In genomic region chr4:168537086-168537485, GRCh38 we compare ENCODE assay signal across 23 cellular contexts. TPM values are rescaled to one million over a fixed set of nuclear protein-coding genes. Genes with fewer than 3 reads are reported as not detected.
DNase-seq lines count a peak whose midpoint lies in the region; ATAC-seq, FAIRE-seq and TF ChIP-seq lines count a peak whose summit lies in the region.
"Had no signal": no experiment of that assay in that cellular context is flagged by ENCODE, and none has a peak within 500 bp of the region (broad histone marks: within the 10 kb centered on the region; RNA-seq: fewer than 3 reads in every experiment).

No MANE protein-coding gene starts in this region.

- no peaks in the 10 kb centered on the region for H3K9me3 Mint-ChIP-seq in MCF 10A (ENCODE audit: unreplicated experiment)
- H3K9me3 Mint-ChIP-seq in effector memory CD8-positive, alpha-beta T cell, result no peaks in the 10 kb centered on the region
- H3K9me3 Mint-ChIP-seq: CD14-positive monocyte; CD8-positive, alpha-beta T cell; HFFc6 had no signal

- H3K4me3 Mint-ChIP-seq in MCF 10A (ENCODE audit: unreplicated experiment), result no peak overlapping the region
- no peak overlapping the region for H3K4me3 Mint-ChIP-seq in effector memory CD8-positive, alpha-beta T cell
- H3K4me3 Mint-ChIP-seq: CD14-positive monocyte; CD8-positive, alpha-beta T cell; HFFc6 had no signal

- H3K36me3 Mint-ChIP-seq in MCF 10A (ENCODE audit: insufficient read depth, unreplicated experiment), result no peaks in the 10 kb centered on the region
- no peaks in the 10 kb centered on the region for H3K36me3 Mint-ChIP-seq in effector memory CD8-positive, alpha-beta T cell (ENCODE audit: insufficient read depth)
- H3K36me3 Mint-ChIP-seq: CD14-positive monocyte; CD8-positive, alpha-beta T cell had no signal

- POLR2A ChIA-PET in MCF 10A (lab: Yijun Ruan, JAX), result interaction anchor here (0.8 to 2.0 kb wide), 3 partner anchors 13 to 21 kb away, joined by 3 to 5 read pairs (median 5); no protein-coding TSS in a partner anchor

- H3K36me3 ChIP-seq in mammary epithelial cell (ENCODE audit: insufficient read depth, low read length) (no peaks in the 10 kb centered on the region), bronchial epithelial cell (ENCODE audit: control insufficient read depth, insufficient read depth, low read length) (no peaks in the 10 kb centered on the region), mesenchymal stem cell (ENCODE audit: control insufficient read depth in 1 of 2, insufficient read depth in 2 of 2, low read depth in 1 of 2, low read length in 2 of 2) (no peaks in the 10 kb centered on the region), lower lobe of right lung (no peaks in the 10 kb centered on the region)
- H3K36me3 ChIP-seq: BE2C, HAP-1 had no signal

- no peak overlapping the region for H3K14ac ChIP-seq in mesenchymal stem cell (ENCODE audit: low read length in 2 of 2)

- H3K27ac ChIP-seq in mammary epithelial cell (ENCODE audit: insufficient read depth, low read depth, low read length) (no peak overlapping the region), mesenchymal stem cell (ENCODE audit: low read length, poor library complexity, severe bottlenecking) (no peak overlapping the region), lower lobe of right lung (no peak overlapping the region)
- H3K27ac ChIP-seq: 22Rv1 had no signal

- H3K4ac ChIP-seq in mesenchymal stem cell (ENCODE audit: low read depth in 1 of 2, low read length in 2 of 2), result no peak overlapping the region

- no peak overlapping the region for H3K27ac Mint-ChIP-seq in MCF 10A (ENCODE audit: low read depth, unreplicated experiment)
- no peak overlapping the region for H3K27ac Mint-ChIP-seq in effector memory CD8-positive, alpha-beta T cell
- H3K27ac Mint-ChIP-seq: CD14-positive monocyte; CD8-positive, alpha-beta T cell had no signal

- no peak overlapping the region for H3K18ac ChIP-seq in mesenchymal stem cell (ENCODE audit: low read depth in 1 of 2, low read length in 2 of 2)

- no peak overlapping the region for H2BK5ac ChIP-seq in mesenchymal stem cell (ENCODE audit: low read depth, low read length, poor library complexity, severe bottlenecking)

- H3K4me1 Mint-ChIP-seq in MCF 10A (ENCODE audit: insufficient read depth, unreplicated experiment), result no peaks in the 10 kb centered on the region
- H3K4me1 Mint-ChIP-seq in effector memory CD8-positive, alpha-beta T cell (ENCODE audit: low read depth in 2 of 2), result no peaks in the 10 kb centered on the region
- H3K4me1 Mint-ChIP-seq: CD14-positive monocyte had no signal

- no peaks in the 10 kb centered on the region for H3K79me1 ChIP-seq in mesenchymal stem cell (replicated peaks; ENCODE audit: low read length, poor library complexity, severe bottlenecking)

- CTCF ChIA-PET in mammary epithelial cell (lab: Charles Lee; ENCODE audit: low non-redundant PET) (no interaction called here), MCF 10A (lab: Yijun Ruan, JAX) (interaction anchor here (0.6 kb wide), 1 partner anchor 17 kb away, joined by 3 read pairs; no protein-coding TSS in a partner anchor)

- TF ChIP-seq CTCF in mammary epithelial cell (conservative IDR thresholded peaks at IDR 0.05 in 1 of 2, IDR thresholded peaks at IDR 0.05 in 1 of 2; ENCODE audit: extremely low read depth in 1 of 2, insufficient read depth in 1 of 2, low read depth in 1 of 2, low read length in 2 of 2), result no peak
- no peak for TF ChIP-seq CTCF in MCF 10A (IDR thresholded peaks at IDR 0.05; ENCODE audit: unreplicated experiment)
- TF ChIP-seq CTCF in bronchial epithelial cell (IDR thresholded peaks at IDR 0.05; ENCODE audit: insufficient read depth, low read length, severe bottlenecking), result no peak
- no peak for TF ChIP-seq CTCF in lower lobe of right lung (IDR thresholded peaks at IDR 0.05)

- no peak overlapping the region for H3K23ac ChIP-seq in mesenchymal stem cell (ENCODE audit: low read length in 2 of 2)

- H3K79me2 ChIP-seq in mammary epithelial cell (ENCODE audit: insufficient read depth, low read length), result no peaks in the 10 kb centered on the region

- no peaks in the 10 kb centered on the region for H3K27me3 ChIP-seq in mammary epithelial cell (ENCODE audit: insufficient read depth, low read length)
- H3K27me3 ChIP-seq in bronchial epithelial cell (ENCODE audit: control insufficient read depth, insufficient read depth, low read length), result no peaks in the 10 kb centered on the region
- H3K27me3 ChIP-seq in mesenchymal stem cell (ENCODE audit: control insufficient read depth in 1 of 2, insufficient read depth in 1 of 2, low read length in 2 of 2), result no peaks in the 10 kb centered on the region
- H3K27me3 ChIP-seq in lower lobe of right lung (ENCODE audit: low read depth), result no peaks in the 10 kb centered on the region
- H3K27me3 ChIP-seq: BE2C had no signal

- intact Hi-C loops in mammary epithelial cell (cut with micrococcal nuclease) (no loop called here), MCF 10A (cut with micrococcal nuclease) (no loop called here), lower lobe of right lung (cut with DNase I) (no loop called here)

- FAIRE-seq in bronchial epithelial cell (lab: Jason Lieb, UNC) (no peak), HTR-8/SVneo (lab: Jason Lieb, UNC) (no peak)
- FAIRE-seq: D721Med, GM12892, H1, HepG2 had no signal

- no peak overlapping the region for H2BK12ac ChIP-seq in mesenchymal stem cell (ENCODE audit: low read length in 2 of 2)

- H3K4me2 ChIP-seq in mammary epithelial cell (ENCODE audit: insufficient read depth, low read depth, low read length) (peak overlapping the region; percentile 78), mesenchymal stem cell (ENCODE audit: low read length, poor library complexity, severe bottlenecking) (no peak overlapping the region)

- H2BK15ac ChIP-seq in mesenchymal stem cell (ENCODE audit: low read depth, poor library complexity, severe bottlenecking), result no peak overlapping the region

- dilution Hi-C loops in mammary epithelial cell (cut with HindIII; ENCODE audit: low sequenced_read_pairs), result no loop called here

- H4K8ac ChIP-seq in mesenchymal stem cell (ENCODE audit: low read length), result no peak overlapping the region

- ATAC-seq in effector memory CD8-positive, alpha-beta T cell (replicated peaks), result no peak
- ATAC-seq in lower lobe of right lung, result no peak
- ATAC-seq: CD8-positive, alpha-beta T cell; HepG2 had no signal

- in situ Hi-C loops in mammary epithelial cell (cut with MboI; ENCODE audit: low sequenced_read_pairs in 2 of 2), result no loop called here

- H3K4me3 ChIP-seq in mammary epithelial cell (replicated peaks in 1 of 3; ENCODE audit: insufficient read depth in 1 of 3, low read depth in 2 of 3, low read length in 3 of 3) (peak overlapping the region in 1 of 3 experiments; percentile 25), bronchial epithelial cell (ENCODE audit: low read depth, low read length) (no peak overlapping the region), mesenchymal stem cell (ENCODE audit: insufficient read depth in 1 of 2, low read depth in 1 of 2, low read length in 2 of 2) (no peak overlapping the region), lower lobe of right lung (no peak overlapping the region)
- H3K4me3 ChIP-seq: HAP-1 had no signal

- DNase-seq in mammary epithelial cell, result no peak
- DNase-seq in MCF 10A (ENCODE audit: unreplicated experiment), result no peak
- DNase-seq in bronchial epithelial cell (ENCODE audit: low read depth), result peak; percentile 72
- no peak for DNase-seq in mesenchymal stem cell
- no peak for DNase-seq in effector memory CD8-positive, alpha-beta T cell
- DNase-seq in lower lobe of right lung, result no peak
- no peak for DNase-seq in HTR-8/SVneo (ENCODE audit: insufficient read length, low spot score)
- no peak for DNase-seq in KG1 (lab: John Stamatoyannopoulos, UW)
- DNase-seq: BE2C; CD8-positive, alpha-beta T cell; COR-L47; DMS153; DMS79 treated with DMSO at 0.1 percent for 48 hours; EL; GDM1; HFFc6 had no signal

- H4K91ac ChIP-seq in mesenchymal stem cell (ENCODE audit: low read length), result no peak overlapping the region

- WGBS in mammary epithelial cell (ENCODE audit: low coverage, missing lambda C conversion rate), result 100% methylated on average over 4 of the region's 4 CpGs
- no CpG with 5 or more reads among the region's 4 CpGs for WGBS in mesenchymal stem cell

- H2AK5ac ChIP-seq in mesenchymal stem cell (ENCODE audit: low read length, severe bottlenecking), result no peak overlapping the region

- peaks cover 25% of the 10 kb centered on the region for H3K4me1 ChIP-seq in mammary epithelial cell (ENCODE audit: insufficient read depth, low read length)
- peaks cover 1% of the 10 kb centered on the region for H3K4me1 ChIP-seq in mesenchymal stem cell (ENCODE audit: control insufficient read depth, insufficient read depth, low read depth, low read length)
- H3K4me1 ChIP-seq in lower lobe of right lung, result no peaks in the 10 kb centered on the region
- H3K4me1 ChIP-seq: BE2C, HAP-1 had no signal

- no peaks in the 10 kb centered on the region for H3K27me3 Mint-ChIP-seq in MCF 10A (ENCODE audit: insufficient read depth, unreplicated experiment)
- H3K27me3 Mint-ChIP-seq in effector memory CD8-positive, alpha-beta T cell, result peaks cover 6% of the 10 kb centered on the region in 2 donors

- no peak overlapping the region for H2BK120ac ChIP-seq in mesenchymal stem cell (ENCODE audit: low read depth, low read length)

- H2AFZ ChIP-seq in mammary epithelial cell (ENCODE audit: low read depth, low read length), result no peak overlapping the region
- H2AFZ ChIP-seq in mesenchymal stem cell (ENCODE audit: low read depth, low read length), result no peak overlapping the region

- H4K20me1 ChIP-seq in mammary epithelial cell (ENCODE audit: insufficient read depth, low read length), result no peaks in the 10 kb centered on the region

- H3K9ac ChIP-seq in mammary epithelial cell (ENCODE audit: insufficient read depth, low read length) (no peak overlapping the region), mesenchymal stem cell (ENCODE audit: low read length) (peak overlapping the region; percentile 61)

- no TSS peak for BruUV-seq in mammary epithelial cell (replicated peaks; lab: Mats Ljungman, UMichigan)
- no TSS peak for BruUV-seq in MCF 10A (replicated peaks; lab: Mats Ljungman, UMichigan)

- no peaks in the 10 kb centered on the region for H3K9me3 ChIP-seq in mammary epithelial cell (replicated peaks; ENCODE audit: insufficient read depth, low read length)
- H3K9me3 ChIP-seq in mesenchymal stem cell (ENCODE audit: control insufficient read depth, low read length), result no peaks in the 10 kb centered on the region
- H3K9me3 ChIP-seq in lower lobe of right lung, result no peaks in the 10 kb centered on the region
- H3K9me3 ChIP-seq: BE2C, HAP-1 had no signal

RNA-seq across cellular contexts. Expression of gene PALLD, which starts 40.2 kb away (rescaled TPM):
- 100 to 1,000 TPM; 296 to 380 TPM for total RNA-seq in mammary epithelial cell
- polyA plus RNA-seq in mammary epithelial cell, result 122 TPM
- polyA minus RNA-seq in mammary epithelial cell, result 433 TPM
- total RNA-seq in MCF 10A (2022), result 94.6 and 191 TPM in 2 replicates
- 69.2 and 92.7 TPM in 2 replicates for total RNA-seq in bronchial epithelial cell
- polyA plus RNA-seq in mesenchymal stem cell (2013, experiment 1 of 2), result 109 TPM
- polyA plus RNA-seq in mesenchymal stem cell (2013, experiment 2 of 2), result 108 TPM
- total RNA-seq in lower lobe of right lung, result 91.9 TPM
- total RNA-seq: CD8-positive, alpha-beta T cell had no signal

RNA-seq across cellular contexts. Expression of gene DDX60L, which starts 56.8 kb away (rescaled TPM):
- 10 to 100 TPM in 1 of 2 donors, 1 to 10 TPM in 1; 6.8 to 12.2 TPM for total RNA-seq in mammary epithelial cell
- 5.7 TPM for polyA plus RNA-seq in mammary epithelial cell
- polyA minus RNA-seq in mammary epithelial cell, result 11.7 TPM
- 3.4 and 6.1 TPM in 2 replicates for total RNA-seq in MCF 10A (2022)
- total RNA-seq in bronchial epithelial cell, result 2.9 and 4.4 TPM in 2 replicates
- polyA plus RNA-seq in mesenchymal stem cell (2013, experiment 1 of 2), result 8.1 TPM
- polyA plus RNA-seq in mesenchymal stem cell (2013, experiment 2 of 2), result 7.8 TPM
- total RNA-seq in lower lobe of right lung, result 58.9 TPM
